8 cellular contexts compared by ENCODE assay signal in the genomic region with DNA sequence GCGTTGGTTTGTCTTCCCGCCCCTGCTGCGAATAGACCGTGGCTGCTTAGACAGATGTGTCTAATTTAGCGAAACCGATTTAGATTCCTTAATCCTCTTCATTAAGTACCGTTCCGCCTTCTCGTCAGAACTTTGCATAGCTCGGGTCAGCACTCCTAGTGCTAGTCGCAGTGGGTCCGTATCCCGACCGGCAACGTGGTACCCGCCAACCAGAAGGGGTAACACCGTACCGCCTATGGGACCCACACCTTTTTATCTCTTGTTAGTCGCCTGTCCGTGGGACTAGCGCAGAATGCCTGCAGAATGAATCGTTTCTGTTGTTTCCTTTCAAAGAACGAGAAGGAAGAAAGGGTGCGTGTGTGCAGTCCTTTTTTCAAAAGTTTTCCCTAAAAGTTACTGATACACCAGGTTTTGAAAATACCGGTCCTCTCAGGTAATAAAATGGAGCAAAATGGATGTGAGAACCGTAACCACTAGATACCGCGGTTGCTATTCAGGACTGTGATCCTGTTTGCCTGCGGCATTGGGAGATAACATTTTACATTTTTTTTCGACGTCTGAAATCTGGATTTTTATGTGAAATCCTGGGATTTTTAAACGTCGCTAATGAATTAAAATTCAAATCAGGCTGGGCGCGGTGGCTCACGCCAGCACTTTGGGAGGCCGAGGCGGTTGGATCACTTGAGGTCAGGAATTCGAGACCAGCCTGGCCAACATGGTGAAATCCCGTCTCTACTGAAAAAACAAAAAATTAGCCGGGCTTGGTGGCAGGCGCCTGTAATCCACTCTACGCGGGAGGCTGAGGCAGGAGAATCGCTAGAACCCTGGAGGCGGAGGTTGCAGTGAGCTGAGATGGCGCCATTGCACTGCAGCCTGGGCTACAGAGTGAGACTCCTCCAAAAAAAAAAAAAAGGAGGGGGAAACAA. TPM values are rescaled to one million over a fixed set of nuclear protein-coding genes. Genes with fewer than 3 reads are reported as not detected.
DNase-seq lines count a peak whose midpoint lies in the region; ATAC-seq and TF ChIP-seq lines count a peak whose summit lies in the region.

No MANE protein-coding gene starts in this region.

- peak overlapping the region; percentile 93 for H3K4me3 Mint-ChIP-seq in activated naive CD8-positive, alpha-beta T cell treated with anti-CD3 and anti-CD28 coated beads for 36 hours
- H3K4me3 Mint-ChIP-seq in immature natural killer cell: peak overlapping the region; percentile 97 to 100 (median 99)

- POLR2A ChIA-PET in AG04450 (lab: Yijun Ruan, JAX): interaction anchor here (0.8 to 2.9 kb wide), 9 partner anchors 20 to 624 kb away, joined by 3 to 44 read pairs (median 7); a partner anchor contains a TSS

- peaks cover 32% of the 10 kb centered on the region for H3K4me1 Mint-ChIP-seq in activated naive CD8-positive, alpha-beta T cell treated with anti-CD3 and anti-CD28 coated beads for 36 hours
- peaks cover 44% of the 10 kb centered on the region in 2 donors for H3K4me1 Mint-ChIP-seq in immature natural killer cell

- no peaks in the 10 kb centered on the region for H3K36me3 ChIP-seq in testis (ENCODE audit: low read depth, missing control alignments)

- H3K27ac Mint-ChIP-seq in activated naive CD8-positive, alpha-beta T cell treated with anti-CD3 and anti-CD28 coated beads for 36 hours: peak overlapping the region; percentile 99
- H3K27ac Mint-ChIP-seq in immature natural killer cell: peak overlapping the region; percentile 96 to 100 (median 98)

- H3K27me3 ChIP-seq in AG04450 (ENCODE audit: control insufficient read depth, insufficient read depth, low read length) (no peaks in the 10 kb centered on the region), testis (no peaks in the 10 kb centered on the region)

- DNase-seq in AG04450 (ENCODE audit: low read depth, low spot score) (no peak), immature natural killer cell (no peak), testis (no peak), NCI-H2029 treated with DMSO at 0.1 percent for 48 hours (lab: John Stamatoyannopoulos, UW) (no peak), dedifferentiated amniotic fluid mesenchymal stem cell (ENCODE audit: extremely low spot score) (no peak)
- DNase-seq in activated naive CD8-positive, alpha-beta T cell treated with anti-CD3 and anti-CD28 coated beads for 36 hours: no peak

- H3K9me3 ChIP-seq in AG04450 (ENCODE audit: control insufficient read depth, insufficient read depth, low read length) (no peaks in the 10 kb centered on the region; the same call in 1 of the 2 replicates), testis (no peaks in the 10 kb centered on the region)

- peak overlapping the region; percentile 39 for H3K27ac ChIP-seq in AG04450 (ENCODE audit: low read depth, low read length)
- H3K27ac ChIP-seq in testis: peak overlapping the region in 1 of 2 donors; percentile 99

- no peaks in the 10 kb centered on the region for H3K27me3 Mint-ChIP-seq in activated naive CD8-positive, alpha-beta T cell treated with anti-CD3 and anti-CD28 coated beads for 36 hours
- peaks cover 23 to 32% (median 27%) of the 10 kb centered on the region in 3 donors for H3K27me3 Mint-ChIP-seq in immature natural killer cell (ENCODE audit: low read depth in 3 of 3)

- H3K9me3 Mint-ChIP-seq in activated naive CD8-positive, alpha-beta T cell treated with anti-CD3 and anti-CD28 coated beads for 36 hours: no peaks in the 10 kb centered on the region
- peaks cover 0 to 4% (median 0%) of the 10 kb centered on the region in 6 donors for H3K9me3 Mint-ChIP-seq in immature natural killer cell

- H3K4me3 ChIP-seq in AG04450 (ENCODE audit: low read depth, low read length) (peak overlapping the region; percentile 99), testis (peak overlapping the region; percentile 96)

- peak; percentile 26 for ATAC-seq in GM19043 (IDR thresholded peaks at IDR 0.05; ENCODE audit: low read depth, unreplicated experiment)
- peak; percentile 24 for ATAC-seq in HG03280 (IDR thresholded peaks at IDR 0.05; ENCODE audit: unreplicated experiment)

- peaks cover 18% of the 10 kb centered on the region for H3K4me1 ChIP-seq in testis

- 17 to 22% methylated on average over 43 to 47 of the region's 47 CpGs for WGBS in testis, 2 donors

- CTCF ChIA-PET in AG04450 (lab: Charles Lee): interaction anchor here (0.9 to 2.3 kb wide), 8 partner anchors 9 to 765 kb away, joined by 3 to 11 read pairs (median 4); no protein-coding TSS in a partner anchor

- intact Hi-C loops in testis (cut with DNase I; ENCODE audit: low total_unique reads): no loop called here

- peaks cover 55% of the 10 kb centered on the region for H3K36me3 Mint-ChIP-seq in activated naive CD8-positive, alpha-beta T cell treated with anti-CD3 and anti-CD28 coated beads for 36 hours
- H3K36me3 Mint-ChIP-seq in immature natural killer cell: peaks cover 13 to 29% (median 19%) of the 10 kb centered on the region in 3 donors

- TF ChIP-seq CTCF in AG04450 (IDR thresholded peaks at IDR 0.05; ENCODE audit: low read depth, low read length): no peak
- TF ChIP-seq CTCF in testis (IDR thresholded peaks at IDR 0.05): no peak

- no peak for TF ChIP-seq POLR2A in testis (IDR thresholded peaks at IDR 0.05)

RNA-seq across cellular contexts. Expression of a gene that starts 1.0 kb away (rescaled TPM):
- polyA plus RNA-seq in AG04450 (2011; rRNA removed): 215 and 249 TPM in 2 replicates
- 278 and 309 TPM in 2 replicates for polyA minus RNA-seq in AG04450 (2011; rRNA and poly(A)+ RNA removed)
- total RNA-seq in activated naive CD8-positive, alpha-beta T cell treated with anti-CD3 and anti-CD28 coated beads for 36 hours: 100 to 1,000 TPM; 441 to 469 TPM
- polyA plus RNA-seq in immature natural killer cell: 10 to 100 TPM; 42.5 to 69.6 (median 55.8) TPM
- total RNA-seq in testis: 100 to 1,000 TPM; 150 to 159 TPM
- polyA plus RNA-seq in testis (ENCODE audit: insufficient read depth, low read depth, low replicate concordance): 128 TPM

RNA-seq across cellular contexts. Expression of a gene that starts 20.0 kb away (rescaled TPM):
- polyA plus RNA-seq in AG04450 (2011; rRNA removed) (34.2 and 38.9 TPM in 2 replicates), immature natural killer cell (10 to 100 TPM; 35.8 to 54.1 (median 40.1) TPM), testis (ENCODE audit: insufficient read depth, low read depth, low replicate concordance) (54.8 TPM)
- polyA minus RNA-seq in AG04450 (2011; rRNA and poly(A)+ RNA removed): 65.1 and 68.2 TPM in 2 replicates
- 10 to 100 TPM; 22.8 to 23.0 TPM for total RNA-seq in activated naive CD8-positive, alpha-beta T cell treated with anti-CD3 and anti-CD28 coated beads for 36 hours
- total RNA-seq in testis: 10 to 100 TPM; 58.6 TPM

RNA-seq across cellular contexts. Expression of a gene that starts 52.8 kb away (rescaled TPM):
- polyA plus RNA-seq in AG04450 (2011; rRNA removed) (21.6 and 27.6 TPM in 2 replicates), immature natural killer cell (1 to 10 TPM in 1 of 3 donors, under 1 TPM in 2; 0.43 to 2.5 (median 0.52) TPM), testis (ENCODE audit: insufficient read depth, low read depth, low replicate concordance) (13.3 TPM)
- polyA minus RNA-seq in AG04450 (2011; rRNA and poly(A)+ RNA removed): 20.9 and 22.6 TPM in 2 replicates
- total RNA-seq in activated naive CD8-positive, alpha-beta T cell treated with anti-CD3 and anti-CD28 coated beads for 36 hours: under 1 TPM; 0.14 to 0.18 TPM
- 1 to 10 TPM; 6.5 to 8.6 TPM for total RNA-seq in testis
